In genomic region chr9:98046161-98046543, GRCh38 we compare ENCODE assay signal across 14 cellular contexts. TPM values are rescaled to one million over a fixed set of nuclear protein-coding genes. Genes with fewer than 3 reads are reported as not detected.
DNase-seq lines count a peak whose midpoint lies in the region; ATAC-seq and TF ChIP-seq lines count a peak whose summit lies in the region.
"Had no signal": no experiment of that assay in that cellular context is flagged by ENCODE, and none has a peak within 500 bp of the region (broad histone marks: within the 10 kb centered on the region; RNA-seq: fewer than 3 reads in every experiment).

No MANE protein-coding gene starts in this region.

- no peak for TF ChIP-seq RAD21 in SK-N-SH (IDR thresholded peaks at IDR 0.05; ENCODE audit: low read length)

- H3F3A ChIP-seq in SK-N-SH (replicated peaks; ENCODE audit: insufficient read depth): no peaks in the 10 kb centered on the region

- no peaks in the 10 kb centered on the region for H3K4me1 ChIP-seq in SK-N-SH (ENCODE audit: control insufficient read depth in 1 of 2, insufficient read depth in 2 of 2, low read depth in 1 of 2, low read length in 1 of 2)
- H3K4me1 ChIP-seq in naive thymus-derived CD4-positive, alpha-beta T cell (ENCODE audit: control insufficient read depth in 2 of 2, insufficient read depth in 2 of 2, low read length in 2 of 2): peaks cover 0 to 8% of the 10 kb centered on the region in 2 donors
- H3K4me1 ChIP-seq: adrenal gland, tibial artery had no signal

- H3K9me3 ChIP-seq in SK-N-SH: no peaks in the 10 kb centered on the region
- H3K9me3 ChIP-seq in naive thymus-derived CD4-positive, alpha-beta T cell (ENCODE audit: control insufficient read depth in 2 of 3, low read length in 3 of 3): no peaks in the 10 kb centered on the region
- H3K9me3 ChIP-seq: adrenal gland, heart left ventricle, tibial artery had no signal

- no peaks in the 10 kb centered on the region for H4K20me1 ChIP-seq in SK-N-SH (ENCODE audit: insufficient read depth)

- peak overlapping the region; percentile 93 for H3K27ac Mint-ChIP-seq in activated CD8-positive, alpha-beta T cell treated with anti-CD3 and anti-CD28 coated beads, Interleukin-2, amount 10 ng/mL, durations not matched to agents 7 days and 5 days
- peak overlapping the region in 3 of 9 donors; percentile 86 to 99 (median 88) for H3K27ac Mint-ChIP-seq in naive thymus-derived CD4-positive, alpha-beta T cell

- CTCF ChIA-PET in SK-N-SH (lab: Yijun Ruan, JAX): interaction anchor here (0.9 to 2.7 kb wide), 6 partner anchors 11 to 210 kb away, joined by 3 to 14 read pairs (median 8); partner anchors contain the start of genes TBC1D2 and TRMO
- CTCF ChIA-PET in activated CD8-positive, alpha-beta T cell treated with anti-CD3 and anti-CD28 coated beads, Interleukin-2, amount 10 ng/mL, durations not matched to agents 7 days and 5 days (lab: Charles Lee): interaction anchor here (0.9 to 4.6 kb wide), 9 partner anchors 9 to 211 kb away, joined by 3 to 45 read pairs (median 6); partner anchors contain the start of genes NANS and TRMO
- CTCF ChIA-PET in naive thymus-derived CD4-positive, alpha-beta T cell (lab: Charles Lee): interaction anchor here (0.7 to 1.4 kb wide), 4 partner anchors 22 to 210 kb away, joined by 3 to 6 read pairs (median 5); no protein-coding TSS in a partner anchor

- ATAC-seq in SK-N-SH treated with all-trans-retinoic acid at 6 μM for 48 hours (no peak), HG03045 (IDR thresholded peaks at IDR 0.05; ENCODE audit: unreplicated experiment) (no peak)
- no peak for ATAC-seq in activated CD8-positive, alpha-beta T cell treated with anti-CD3 and anti-CD28 coated beads, Interleukin-2, amount 10 ng/mL, durations not matched to agents 7 days and 5 days
- no peak for ATAC-seq in naive thymus-derived CD4-positive, alpha-beta T cell
- ATAC-seq: heart left ventricle had no signal

- H3K4me1 Mint-ChIP-seq in activated CD8-positive, alpha-beta T cell treated with anti-CD3 and anti-CD28 coated beads, Interleukin-2, amount 10 ng/mL, durations not matched to agents 7 days and 5 days (ENCODE audit: low read depth): peaks cover 49% of the 10 kb centered on the region
- peaks cover 8 to 54% (median 44%) of the 10 kb centered on the region in 7 donors for H3K4me1 Mint-ChIP-seq in naive thymus-derived CD4-positive, alpha-beta T cell

- H3K4me3 ChIP-seq in SK-N-SH (ENCODE audit: low read depth in 2 of 2, low read length in 1 of 2): no peak overlapping the region
- peak overlapping the region; percentile 52 for H3K4me3 ChIP-seq in HL-60 (replicated peaks; ENCODE audit: insufficient read depth, low read length)
- H3K4me3 ChIP-seq in naive thymus-derived CD4-positive, alpha-beta T cell (ENCODE audit: low read length): peak overlapping the region; percentile 59
- H3K4me3 ChIP-seq: adrenal gland, tibial artery had no signal

- H3K36me3 Mint-ChIP-seq in activated CD8-positive, alpha-beta T cell treated with anti-CD3 and anti-CD28 coated beads, Interleukin-2, amount 10 ng/mL, durations not matched to agents 7 days and 5 days (ENCODE audit: low read depth): peaks cover 38% of the 10 kb centered on the region
- H3K36me3 Mint-ChIP-seq in naive thymus-derived CD4-positive, alpha-beta T cell: peaks cover 0 to 19% (median 0%) of the 10 kb centered on the region in 5 donors

- peak overlapping the region; percentile 84 for H3K4me3 Mint-ChIP-seq in activated CD8-positive, alpha-beta T cell treated with anti-CD3 and anti-CD28 coated beads, Interleukin-2, amount 10 ng/mL, durations not matched to agents 7 days and 5 days
- H3K4me3 Mint-ChIP-seq in naive thymus-derived CD4-positive, alpha-beta T cell: peak overlapping the region; percentile 58 to 95 (median 86)

- H3K4me2 ChIP-seq in SK-N-SH: no peak overlapping the region

- H2AFZ ChIP-seq in SK-N-SH (ENCODE audit: low read depth): 0 out of 2 replicates have a peak overlapping the region, but pooled peaks have one; percentile 64

- peaks cover 5% of the 10 kb centered on the region for H3K9me3 Mint-ChIP-seq in activated CD8-positive, alpha-beta T cell treated with anti-CD3 and anti-CD28 coated beads, Interleukin-2, amount 10 ng/mL, durations not matched to agents 7 days and 5 days (ENCODE audit: insufficient read depth)
- H3K9me3 Mint-ChIP-seq in naive thymus-derived CD4-positive, alpha-beta T cell: peaks cover 0 to 5% (median 0%) of the 10 kb centered on the region in 11 donors

- POLR2A ChIA-PET in SK-N-SH (lab: Yijun Ruan, JAX): interaction anchor here (0.6 kb wide), 1 partner anchor 181 kb away, joined by 3 read pairs; no protein-coding TSS in a partner anchor
- POLR2A ChIA-PET in activated CD8-positive, alpha-beta T cell treated with anti-CD3 and anti-CD28 coated beads, Interleukin-2, amount 10 ng/mL, durations not matched to agents 7 days and 5 days (lab: Charles Lee): interaction anchor here (0.7 to 2.6 kb wide), 8 partner anchors 8 to 210 kb away, joined by 3 to 20 read pairs (median 5); partner anchors contain the start of genes ANP32B, NANS, TBC1D2 and TRMO
- POLR2A ChIA-PET in naive thymus-derived CD4-positive, alpha-beta T cell (lab: Charles Lee): interaction anchor here (1.4 to 2.9 kb wide), 8 partner anchors 8 to 210 kb away, joined by 3 to 24 read pairs (median 10); partner anchors contain the start of genes NANS and TRMO

- no peaks in the 10 kb centered on the region for H3K9me2 ChIP-seq in SK-N-SH

- H3K9ac ChIP-seq in SK-N-SH: no peak overlapping the region

- TF ChIP-seq CTCF in SK-N-SH (IDR thresholded peaks at IDR 0.05) (no peak), HL-60 (IDR thresholded peaks at IDR 0.05; ENCODE audit: insufficient read depth, low read length) (no peak)

- H3K27me3 ChIP-seq in SK-N-SH (ENCODE audit: insufficient read depth) (no peaks in the 10 kb centered on the region), HL-60 (ENCODE audit: insufficient read depth, poor library complexity, severe bottlenecking) (no peaks in the 10 kb centered on the region)
- no peaks in the 10 kb centered on the region for H3K27me3 ChIP-seq in naive thymus-derived CD4-positive, alpha-beta T cell (ENCODE audit: control insufficient read depth in 2 of 2, insufficient read depth in 2 of 2, low read length in 2 of 2)
- H3K27me3 ChIP-seq: adrenal gland, heart left ventricle, tibial artery had no signal

- H3K27me3 Mint-ChIP-seq in activated CD8-positive, alpha-beta T cell treated with anti-CD3 and anti-CD28 coated beads, Interleukin-2, amount 10 ng/mL, durations not matched to agents 7 days and 5 days (ENCODE audit: low read depth): no peaks in the 10 kb centered on the region
- peaks cover 0 to 5% (median 0%) of the 10 kb centered on the region in 5 donors for H3K27me3 Mint-ChIP-seq in naive thymus-derived CD4-positive, alpha-beta T cell

- WGBS in SK-N-SH (ENCODE audit: low lambda C conversion rate): 93% methylated on average over 9 of the region's 9 CpGs

- no peak for TF ChIP-seq EP300 in SK-N-SH (IDR thresholded peaks at IDR 0.05; ENCODE audit: borderline replicate concordance in 1 of 2, low read depth in 1 of 2, low read length in 1 of 2)

- H3K79me2 ChIP-seq in SK-N-SH (ENCODE audit: insufficient read depth): no peaks in the 10 kb centered on the region

- DNase-seq in SK-N-SH (no peak), HL-60 (ENCODE audit: low read depth in 1 of 2, low spot score in 1 of 2) (no peak), NCI-H2029 (lab: John Stamatoyannopoulos, UW) (no peak), putamen (ENCODE audit: low spot score) (no peak)
- DNase-seq in activated CD8-positive, alpha-beta T cell treated with anti-CD3 and anti-CD28 coated beads, Interleukin-2, amount 10 ng/mL, durations not matched to agents 7 days and 5 days: no peak
- DNase-seq in naive thymus-derived CD4-positive, alpha-beta T cell: no peak
- DNase-seq: heart left ventricle, left colon, NCI-H2107, tibial artery had no signal

- no peaks in the 10 kb centered on the region for H3K36me3 ChIP-seq in SK-N-SH (replicated peaks in 1 of 2; ENCODE audit: control insufficient read depth in 1 of 2, insufficient read depth in 2 of 2, low read length in 1 of 2)
- H3K36me3 ChIP-seq in naive thymus-derived CD4-positive, alpha-beta T cell (ENCODE audit: control insufficient read depth in 2 of 3, insufficient read depth in 3 of 3, low read length in 3 of 3): no peaks in the 10 kb centered on the region
- H3K36me3 ChIP-seq: adrenal gland, heart left ventricle, tibial artery had no signal

- no peak overlapping the region for H3K27ac ChIP-seq in SK-N-SH (ENCODE audit: low read depth in 2 of 2, low read length in 1 of 2)
- H3K27ac ChIP-seq in HL-60 (replicated peaks): peak overlapping the region; percentile 92
- peak overlapping the region; percentile 49 for H3K27ac ChIP-seq in naive thymus-derived CD4-positive, alpha-beta T cell (ENCODE audit: low read depth, low read length)
- H3K27ac ChIP-seq: adrenal gland, epithelial cell of prostate, tibial artery had no signal

- intact Hi-C loops in naive thymus-derived CD4-positive, alpha-beta T cell (cut with micrococcal nuclease): no loop called here

TF ChIP-seq in SK-N-SH, 30 proteins besides CTCF, POLR2A, EP300 and RAD21 (continues in another document):
- TF ChIP-seq POLR2AphosphoS5 (IDR thresholded peaks at IDR 0.05; ENCODE audit: low read depth, low read length) (no peak), GATA2 (CRISPR knock-in tag; IDR thresholded peaks at IDR 0.05) (no peak), MAX (IDR thresholded peaks at IDR 0.05; ENCODE audit: low read depth) (no peak), TAF1 (IDR thresholded peaks at IDR 0.05; ENCODE audit: borderline replicate concordance, low read depth, low read length) (no peak), SIN3A (IDR thresholded peaks at IDR 0.05; ENCODE audit: borderline replicate concordance, low read depth, low read length) (no peak)

TF ChIP-seq in SK-N-SH treated with all-trans-retinoic acid at 6 μM for 48 hours, 23 proteins besides CTCF, POLR2A, EP300 and RAD21 (continues in another document):
- no peak for TF ChIP-seq ARNTL (CRISPR knock-in tag; IDR thresholded peaks at IDR 0.05; ENCODE audit: borderline replicate concordance, low read depth)
- no peak for TF ChIP-seq ZNF565 (CRISPR knock-in tag; conservative IDR thresholded peaks at IDR 0.05; ENCODE audit: low read depth)
- TF ChIP-seq BACH2 (CRISPR knock-in tag; IDR thresholded peaks at IDR 0.05; ENCODE audit: borderline replicate concordance): no peak

RNA-seq across cellular contexts. Expression of gene NANS, which starts 10.4 kb away (rescaled TPM):
- polyA plus RNA-seq in SK-N-SH (2012; rRNA removed): 53.5 and 61.3 TPM in 2 replicates
- polyA plus RNA-seq in SK-N-SH (2012; cell fraction: cytosol; rRNA removed): 48.8 and 53.9 TPM in 2 replicates
- polyA plus RNA-seq in SK-N-SH (2012; cell fraction: nucleus; rRNA removed): 37.0 and 46.0 TPM in 2 replicates
- 10 to 100 TPM; 45.5 to 46.6 TPM for total RNA-seq in activated CD8-positive, alpha-beta T cell treated with anti-CD3 and anti-CD28 coated beads, Interleukin-2, amount 10 ng/mL, durations not matched to agents 7 days and 5 days
- 10 to 100 TPM; 16.3 to 58.9 (median 51.8) TPM for total RNA-seq in naive thymus-derived CD4-positive, alpha-beta T cell
- polyA plus RNA-seq in naive thymus-derived CD4-positive, alpha-beta T cell: 10 to 100 TPM; 33.0 to 33.2 TPM

Comparison
In these comparisons a context has a peak if more than half of its experiments do, and no peak if none do; other contexts are left out.
1. H3K27ac ChIP-seq: peak in HL-60 (single experiment) and naive thymus-derived CD4-positive, alpha-beta T cell (single experiment); none in SK-N-SH (0 of 2).
2. H3K4me3 ChIP-seq: peak in HL-60 (single experiment) and naive thymus-derived CD4-positive, alpha-beta T cell (single experiment); none in SK-N-SH (0 of 2).